Comparison of ENCODE assay signal across 17 cellular contexts in genomic region chr4:139789096-139789495, GRCh38.
"Had no signal": no experiment of that assay in that cellular context is flagged by ENCODE, and none has a peak within 500 bp of the region (broad histone marks: within the 10 kb centered on the region; RNA-seq: fewer than 3 reads in every experiment).

No MANE protein-coding gene starts in this region.

- H3K27me3 Mint-ChIP-seq: stimulated activated naive CD8-positive, alpha-beta T cell treated with anti-CD3 and anti-CD28 coated beads, Interleukin-15, amount 100 ng/mL, for 72 hours had no signal

- H3K4me3 ChIP-seq: colonic mucosa, gastrocnemius medialis, heart right ventricle, left lung, ovary, testis had no signal

- H3K27ac Mint-ChIP-seq: activated naive CD4-positive, alpha-beta T cell treated with anti-CD3 and anti-CD28 coated beads, Interleukin-2, amount 10 ng/mL, durations not matched to agents 7 days and 5 days; activated T-helper 2 cell treated with anti-CD3 and anti-CD28 coated beads, Interferon-gamma antibody, Interleukin-2, Interleukin-4, amounts not matched to agents 10 μg/mL and 5 μg/mL and 100 μg/mL, durations not matched to agents 14 hours and 24 hours and 36 hours had no signal

- H3K36me3 Mint-ChIP-seq: activated naive CD4-positive, alpha-beta T cell treated with anti-CD3 and anti-CD28 coated beads, Interleukin-2, amount 10 ng/mL, durations not matched to agents 7 days and 5 days had no signal

- H3K4me1 Mint-ChIP-seq: activated naive CD4-positive, alpha-beta T cell treated with anti-CD3 and anti-CD28 coated beads, Interleukin-2, amount 10 ng/mL, durations not matched to agents 7 days and 5 days; stimulated activated naive CD8-positive, alpha-beta T cell treated with anti-CD3 and anti-CD28 coated beads, Interleukin-15, amount 100 ng/mL, for 72 hours had no signal

- H3K9me3 Mint-ChIP-seq: activated naive CD4-positive, alpha-beta T cell treated with anti-CD3 and anti-CD28 coated beads, Interleukin-2, amount 10 ng/mL, durations not matched to agents 7 days and 5 days; activated T-helper 2 cell treated with anti-CD3 and anti-CD28 coated beads, Interferon-gamma antibody, Interleukin-2, Interleukin-4, amounts not matched to agents 10 μg/mL and 5 μg/mL and 100 μg/mL, durations not matched to agents 14 hours and 24 hours and 36 hours; stimulated activated naive CD8-positive, alpha-beta T cell treated with anti-CD3 and anti-CD28 coated beads, Interleukin-15, amount 100 ng/mL, for 72 hours had no signal

- H3K4me3 Mint-ChIP-seq: activated naive CD4-positive, alpha-beta T cell treated with anti-CD3 and anti-CD28 coated beads, Interleukin-2, amount 10 ng/mL, durations not matched to agents 7 days and 5 days; neural crest cell; stimulated activated naive CD8-positive, alpha-beta T cell treated with anti-CD3 and anti-CD28 coated beads, Interleukin-15, amount 100 ng/mL, for 72 hours had no signal

- ATAC-seq: gastrocnemius medialis; heart right ventricle; left lung; stimulated activated naive CD8-positive, alpha-beta T cell treated with anti-CD3 and anti-CD28 coated beads, Interleukin-15, amount 100 ng/mL, for 72 hours had no signal

- DNase-seq: activated naive CD4-positive, alpha-beta T cell treated with anti-CD3 and anti-CD28 coated beads, Interleukin-2, amount 10 ng/mL, durations not matched to agents 7 days and 5 days; caudate nucleus; colonic mucosa; effector CD4-positive, alpha-beta T cell; gastrocnemius medialis; heart right ventricle; islet precursor cell; left lung; mesenchymal stem cell; ovary; stimulated activated CD4-positive, alpha-beta T cell treated with anti-CD3 and anti-CD28 coated beads, Interleukin-15, amount 100 ng/mL, for 24 hours; stimulated activated CD4-positive, alpha-beta T cell treated with anti-CD3 and anti-CD28 coated beads, Interleukin-4, amount 100 ng/mL, for 24 hours; stimulated activated naive CD8-positive, alpha-beta T cell treated with anti-CD3 and anti-CD28 coated beads, Interleukin-15, amount 100 ng/mL, for 72 hours; T1000; testis had no signal
